In genomic region chr12:124646385-124647230, GRCh38 we compare ENCODE assay signal across 9 cellular contexts.
DNase-seq lines count a peak whose midpoint lies in the region; ATAC-seq and TF ChIP-seq lines count a peak whose summit lies in the region.
"Had no signal": no experiment of that assay in that cellular context is flagged by ENCODE, and none has a peak within 500 bp of the region (broad histone marks: within the 10 kb centered on the region; RNA-seq: fewer than 3 reads in every experiment).

No MANE protein-coding gene starts in this region.

- no peaks in the 10 kb centered on the region for H3K4me1 ChIP-seq in mucosa of descending colon (ENCODE audit: low read depth)

- intact Hi-C loops in mucosa of descending colon (cut with DNase I, micrococcal nuclease) = no loop called here

- H3K4me3 Mint-ChIP-seq in activated T-cell treated with anti-CD3 and anti-CD28 coated beads, Interleukin-2, amount 50 U/mL, for 4 hours = peak overlapping the region; percentile 56
- peak overlapping the region; percentile 55 to 66 for H3K4me3 Mint-ChIP-seq in stimulated activated naive B cell treated with anti-CD40 and anti-IgM and Interleukin-4, amounts not matched to agents 10 μg/mL and 1 μg/mL and 100 μg/mL, for 72 hours
- H3K4me3 Mint-ChIP-seq in endothelial cell (ENCODE audit: unreplicated experiment) = no peak overlapping the region

- H3K36me3 Mint-ChIP-seq in activated T-cell treated with anti-CD3 and anti-CD28 coated beads, Interleukin-2, amount 50 U/mL, for 4 hours (ENCODE audit: insufficient read depth) = peaks cover 2% of the 10 kb centered on the region
- H3K36me3 Mint-ChIP-seq in stimulated activated naive B cell treated with anti-CD40 and anti-IgM and Interleukin-4, amounts not matched to agents 10 μg/mL and 1 μg/mL and 100 μg/mL, for 72 hours = peaks cover 2 to 13% of the 10 kb centered on the region in 2 donors
- H3K36me3 Mint-ChIP-seq in endothelial cell (ENCODE audit: low read depth, unreplicated experiment) = peaks cover 3% of the 10 kb centered on the region

- peaks cover 7% of the 10 kb centered on the region for H3K9me3 ChIP-seq in mucosa of descending colon

- DNase-seq in activated CD4-positive, CD25-positive, alpha-beta regulatory T cell treated with anti-CD3 and anti-CD28 coated beads, Interleukin-2, amount 50 U/mL, for 16 hours (ENCODE audit: low read depth, low spot score) = peak; percentile 7
- DNase-seq in activated CD4-positive, CD25-positive, alpha-beta regulatory T cell (lab: John Stamatoyannopoulos, UW) = no peak
- DNase-seq in activated T-cell treated with anti-CD3 and anti-CD28 coated beads, Interleukin-2, amount 50 U/mL, for 4 hours = peak; percentile 78
- no peak for DNase-seq in mucosa of descending colon
- peak; percentile 62 for DNase-seq in stimulated activated naive B cell treated with anti-CD40 and anti-IgM and Interleukin-4, amounts not matched to agents 10 μg/mL and 1 μg/mL and 100 μg/mL, for 72 hours
- no peak for DNase-seq in endothelial cell (ENCODE audit: low spot score)
- DNase-seq: NCI-H2081 treated with DMSO at 0.1 percent for 48 hours had no signal

- H3K4me3 ChIP-seq in mucosa of descending colon = no peak overlapping the region

- no peak for TF ChIP-seq CTCF in mucosa of descending colon (IDR thresholded peaks at IDR 0.05)
- no peak for TF ChIP-seq CTCF in endothelial cell (IDR thresholded peaks at IDR 0.05; ENCODE audit: unreplicated experiment)

- peaks cover 12% of the 10 kb centered on the region for H3K9me3 Mint-ChIP-seq in activated T-cell treated with anti-CD3 and anti-CD28 coated beads, Interleukin-2, amount 50 U/mL, for 4 hours
- peaks cover 14 to 15% of the 10 kb centered on the region in 2 donors for H3K9me3 Mint-ChIP-seq in stimulated activated naive B cell treated with anti-CD40 and anti-IgM and Interleukin-4, amounts not matched to agents 10 μg/mL and 1 μg/mL and 100 μg/mL, for 72 hours
- H3K9me3 Mint-ChIP-seq in endothelial cell (ENCODE audit: unreplicated experiment) = peaks cover 4% of the 10 kb centered on the region

- H3K36me3 ChIP-seq in mucosa of descending colon (ENCODE audit: low read depth) = no peaks in the 10 kb centered on the region

- peaks cover 11% of the 10 kb centered on the region for H3K27me3 Mint-ChIP-seq in activated T-cell treated with anti-CD3 and anti-CD28 coated beads, Interleukin-2, amount 50 U/mL, for 4 hours (ENCODE audit: low read depth)
- peaks cover 0 to 7% of the 10 kb centered on the region in 2 donors for H3K27me3 Mint-ChIP-seq in stimulated activated naive B cell treated with anti-CD40 and anti-IgM and Interleukin-4, amounts not matched to agents 10 μg/mL and 1 μg/mL and 100 μg/mL, for 72 hours
- peaks cover 8% of the 10 kb centered on the region for H3K27me3 Mint-ChIP-seq in endothelial cell (ENCODE audit: unreplicated experiment)

- H3K27ac Mint-ChIP-seq in stimulated activated naive B cell treated with anti-CD40 and anti-IgM and Interleukin-4, amounts not matched to agents 10 μg/mL and 1 μg/mL and 100 μg/mL, for 72 hours = peak overlapping the region; percentile 89
- no peak overlapping the region for H3K27ac Mint-ChIP-seq in endothelial cell (ENCODE audit: unreplicated experiment)

- peaks cover 24% of the 10 kb centered on the region for H3K4me1 Mint-ChIP-seq in activated T-cell treated with anti-CD3 and anti-CD28 coated beads, Interleukin-2, amount 50 U/mL, for 4 hours (ENCODE audit: low read depth)
- H3K4me1 Mint-ChIP-seq in stimulated activated naive B cell treated with anti-CD40 and anti-IgM and Interleukin-4, amounts not matched to agents 10 μg/mL and 1 μg/mL and 100 μg/mL, for 72 hours = peaks cover 12 to 18% of the 10 kb centered on the region in 2 donors
- H3K4me1 Mint-ChIP-seq in endothelial cell (ENCODE audit: unreplicated experiment) = no peaks in the 10 kb centered on the region

- peak; percentile 73 to 79 for ATAC-seq in activated T-cell treated with anti-CD3 and anti-CD28 coated beads, Interleukin-2, amount 50 U/mL, for 4 hours
- ATAC-seq in mucosa of descending colon = peak; percentile 7
- ATAC-seq in stimulated activated naive B cell treated with anti-CD40 and anti-IgM and Interleukin-4, amounts not matched to agents 10 μg/mL and 1 μg/mL and 100 μg/mL, for 72 hours (replicated peaks) = peak; percentile 89 to 91
- ATAC-seq in HG02642 (IDR thresholded peaks at IDR 0.05; ENCODE audit: poor library complexity, unreplicated experiment) = no peak
- no peak for ATAC-seq in HG02840 (IDR thresholded peaks at IDR 0.05; ENCODE audit: low FRiP score, unreplicated experiment)

Comparison
In these comparisons a context has a peak if more than half of its experiments do, and no peak if none do; other contexts are left out.
1. DNase-seq: peak in activated CD4-positive, CD25-positive, alpha-beta regulatory T cell treated with anti-CD3 and anti-CD28 coated beads, Interleukin-2, amount 50 U/mL, for 16 hours (single experiment), activated T-cell treated with anti-CD3 and anti-CD28 coated beads, Interleukin-2, amount 50 U/mL, for 4 hours (single experiment) and stimulated activated naive B cell treated with anti-CD40 and anti-IgM and Interleukin-4, amounts not matched to agents 10 μg/mL and 1 μg/mL and 100 μg/mL, for 72 hours (single experiment); none in activated CD4-positive, CD25-positive, alpha-beta regulatory T cell (0 of 4), mucosa of descending colon (0 of 3) and endothelial cell (single experiment).
2. ATAC-seq: peak in activated T-cell treated with anti-CD3 and anti-CD28 coated beads, Interleukin-2, amount 50 U/mL, for 4 hours (2 of 2), mucosa of descending colon (single experiment) and stimulated activated naive B cell treated with anti-CD40 and anti-IgM and Interleukin-4, amounts not matched to agents 10 μg/mL and 1 μg/mL and 100 μg/mL, for 72 hours (2 of 2); none in HG02642 (single experiment) and HG02840 (single experiment).